10 cellular contexts compared by ENCODE assay signal in genomic region chr6:139763468-139764214, GRCh38.
DNase-seq lines count a peak whose midpoint lies in the region; TF ChIP-seq lines count a peak whose summit lies in the region.
"Had no signal": no experiment of that assay in that cellular context is flagged by ENCODE, and none has a peak within 500 bp of the region (broad histone marks: within the 10 kb centered on the region; RNA-seq: fewer than 3 reads in every experiment).

No MANE protein-coding gene starts in this region.

- in situ Hi-C loops in KBM-7 (cut with MboI; ENCODE audit: low pct_unique_long_range_greater_than_20kb, low sequenced_read_pairs): no loop called here
- in situ Hi-C loops in ACHN (cut with HindIII; ENCODE audit: low pct_ligation_motif_present, low pct_unique_long_range_greater_than_20kb, low sequenced_read_pairs): no loop called here

- no peaks in the 10 kb centered on the region for H3K27me3 Mint-ChIP-seq in chondrocyte (ENCODE audit: low read depth)
- no peaks in the 10 kb centered on the region for H3K27me3 Mint-ChIP-seq in osteocyte (ENCODE audit: unreplicated experiment)

- H3K4me3 Mint-ChIP-seq in chondrocyte (ENCODE audit: unreplicated experiment) (no peak overlapping the region), osteocyte (ENCODE audit: unreplicated experiment) (no peak overlapping the region)

- no peak for TF ChIP-seq POLR2A in erythroblast (IDR thresholded peaks at IDR 0.05; ENCODE audit: low read length)

- no peak overlapping the region for H3K4me3 ChIP-seq in AG10803 (ENCODE audit: low read length)
- H3K4me3 ChIP-seq: MG63 had no signal

- peak; percentile 64 for DNase-seq in AG10803 (ENCODE audit: low read depth)
- DNase-seq in NOMO-1 treated with DMSO at 0.1 percent for 48 hours (lab: John Stamatoyannopoulos, UW; ENCODE audit: unreplicated experiment): peak; percentile 24
- DNase-seq in chondrocyte (ENCODE audit: low spot score): no peak
- DNase-seq in osteocyte (ENCODE audit: extremely low spot score, unreplicated experiment): no peak
- DNase-seq in erythroblast (lab: John Stamatoyannopoulos, UW): no peak
- DNase-seq in effector CD4-positive, alpha-beta T cell: no peak
- no peak for DNase-seq in KBM-7
- no peak for DNase-seq in ACHN
- DNase-seq: activated gamma-delta T cell had no signal

- H3K36me3 Mint-ChIP-seq in chondrocyte (ENCODE audit: low read depth): no peaks in the 10 kb centered on the region
- H3K36me3 Mint-ChIP-seq in osteocyte (ENCODE audit: unreplicated experiment): no peaks in the 10 kb centered on the region

- peaks cover 59% of the 10 kb centered on the region for H3K4me1 Mint-ChIP-seq in chondrocyte (ENCODE audit: low read depth)
- peaks cover 49% of the 10 kb centered on the region for H3K4me1 Mint-ChIP-seq in osteocyte (ENCODE audit: unreplicated experiment)

- H3K27ac Mint-ChIP-seq in chondrocyte (ENCODE audit: unreplicated experiment): peak overlapping the region; percentile 98
- peak overlapping the region; percentile 94 for H3K27ac Mint-ChIP-seq in osteocyte (ENCODE audit: unreplicated experiment)

- TF ChIP-seq CTCF in AG10803 (conservative IDR thresholded peaks at IDR 0.05; ENCODE audit: low read length) (no peak), chondrocyte (IDR thresholded peaks at IDR 0.05) (no peak), osteocyte (IDR thresholded peaks at IDR 0.05) (no peak)

- H3K9me3 Mint-ChIP-seq in chondrocyte (ENCODE audit: low read depth) (no peaks in the 10 kb centered on the region), osteocyte (ENCODE audit: unreplicated experiment) (no peaks in the 10 kb centered on the region)

Comparison
In these comparisons a context has a peak if more than half of its experiments do, and no peak if none do; other contexts are left out.
1. DNase-seq: peak in AG10803 (single experiment) and NOMO-1 treated with DMSO at 0.1 percent for 48 hours (single experiment); none in chondrocyte (single experiment), osteocyte (single experiment), erythroblast (0 of 2), effector CD4-positive, alpha-beta T cell (single experiment), KBM-7 (single experiment) and ACHN (single experiment).